Comparison of ENCODE assay signal across 1 cellular context in the genomic region with DNA sequence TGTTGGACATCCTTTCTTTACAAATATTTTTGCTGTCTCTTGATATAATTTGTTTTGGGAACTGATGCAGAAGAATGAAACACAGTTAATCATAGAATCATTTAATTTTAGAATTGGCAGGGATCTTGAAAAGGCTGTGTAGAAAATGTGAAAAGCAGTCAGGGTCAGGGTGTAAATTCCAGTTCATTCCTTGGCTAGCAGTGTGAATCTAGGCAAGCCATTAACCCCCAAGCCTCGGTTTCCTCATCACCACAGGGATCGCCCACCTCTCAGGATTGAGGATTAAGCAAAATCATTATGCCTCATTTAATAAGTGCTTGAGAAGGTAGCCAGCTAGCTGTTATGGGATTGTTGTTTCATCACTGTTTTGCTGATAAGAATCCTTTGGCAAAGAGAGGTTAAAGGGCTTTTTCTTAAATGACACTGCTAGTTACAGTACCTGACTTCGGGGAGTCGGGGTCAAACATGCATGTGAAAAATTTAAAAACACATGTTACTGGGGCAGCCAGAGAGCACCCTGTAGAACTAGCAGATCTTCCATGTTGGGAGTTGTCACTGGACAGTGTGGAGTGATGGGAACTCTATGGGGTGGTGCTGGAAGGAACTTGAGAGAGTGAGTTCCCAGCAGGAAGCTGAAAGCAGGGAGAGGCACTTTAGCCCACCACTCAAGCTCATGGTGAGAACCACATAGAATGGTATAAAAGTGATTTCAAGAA.
A peak's percentile ranks its signal among the peaks of the same experiment; 100 is the strongest.
TF ChIP-seq lines count a peak whose summit lies in the region.

No MANE protein-coding gene starts in this region.

TF ChIP-seq in HepG2, 621 proteins besides CTCF, POLR2A, EP300 and RAD21:
- TF ChIP-seq RBFOX2 (IDR thresholded peaks at IDR 0.05; ENCODE audit: low read depth, low read length) (peak; percentile 47; the same call in 1 of the 2 replicates), RBM22 (optimal IDR thresholded peaks at IDR 0.05; ENCODE audit: low read length) (peak; percentile 63)
- TF ChIP-seq, protein P1, sequence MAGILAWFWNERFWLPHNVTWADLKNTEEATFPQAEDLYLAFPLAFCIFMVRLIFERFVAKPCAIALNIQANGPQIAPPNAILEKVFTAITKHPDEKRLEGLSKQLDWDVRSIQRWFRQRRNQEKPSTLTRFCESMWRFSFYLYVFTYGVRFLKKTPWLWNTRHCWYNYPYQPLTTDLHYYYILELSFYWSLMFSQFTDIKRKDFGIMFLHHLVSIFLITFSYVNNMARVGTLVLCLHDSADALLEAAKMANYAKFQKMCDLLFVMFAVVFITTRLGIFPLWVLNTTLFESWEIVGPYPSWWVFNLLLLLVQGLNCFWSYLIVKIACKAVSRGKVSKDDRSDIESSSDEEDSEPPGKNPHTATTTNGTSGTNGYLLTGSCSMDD (CRISPR knock-in tag; IDR thresholded peaks at IDR 0.05) = no peak
